In genomic region chr6:168093071-168093505, GRCh38 we compare ENCODE assay signal across 1 cellular context.
TF ChIP-seq lines count a peak whose summit lies in the region.

No MANE protein-coding gene starts in this region.

TF ChIP-seq in HepG2, 621 proteins besides CTCF, POLR2A, EP300 and RAD21 (continued from another document):
- TF ChIP-seq NRL (CRISPR knock-in tag; IDR thresholded peaks at IDR 0.05; ENCODE audit: borderline replicate concordance) (no peak), DPF2 (CRISPR knock-in tag; IDR thresholded peaks at IDR 0.05; ENCODE audit: borderline replicate concordance, low read depth) (no peak)
